1 cellular context compared by ENCODE assay signal in genomic region chr10:1209355-1209979, GRCh38.
TF ChIP-seq lines count a peak whose summit lies in the region.

No MANE protein-coding gene starts in this region.

TF ChIP-seq in GM12878, 131 proteins besides CTCF, POLR2A, EP300 and RAD21 (continued from another document):
- TF ChIP-seq ZNF592 (IDR thresholded peaks at IDR 0.05) = no peak
